ENCODE assay signal across 2 cellular contexts in the genomic region with DNA sequence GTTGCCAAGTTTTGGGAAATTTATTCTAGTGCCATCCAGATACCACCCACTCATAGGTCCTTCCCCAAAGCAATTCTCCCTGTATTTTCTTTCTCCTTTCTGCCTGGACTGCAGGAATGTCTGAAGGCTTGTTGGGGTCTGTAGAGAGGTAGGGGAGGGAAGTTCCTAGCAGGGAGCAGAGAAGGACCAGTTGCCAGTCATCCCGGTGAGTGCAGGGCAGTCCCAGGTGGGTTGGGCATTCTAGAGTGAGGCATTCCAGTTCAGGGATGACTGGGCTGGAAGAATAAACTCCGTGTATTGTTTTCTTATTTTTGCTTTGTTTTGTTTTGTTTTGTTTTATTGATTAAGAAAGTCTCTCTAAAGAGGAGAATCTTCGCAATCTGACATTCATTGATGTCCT.
TF ChIP-seq lines count a peak whose summit lies in the region.

No MANE protein-coding gene starts in this region.

TF ChIP-seq in GM23338, 12 proteins besides CTCF, POLR2A, EP300 and RAD21 (continued from another document and continues in another):
- TF ChIP-seq, protein P1, sequence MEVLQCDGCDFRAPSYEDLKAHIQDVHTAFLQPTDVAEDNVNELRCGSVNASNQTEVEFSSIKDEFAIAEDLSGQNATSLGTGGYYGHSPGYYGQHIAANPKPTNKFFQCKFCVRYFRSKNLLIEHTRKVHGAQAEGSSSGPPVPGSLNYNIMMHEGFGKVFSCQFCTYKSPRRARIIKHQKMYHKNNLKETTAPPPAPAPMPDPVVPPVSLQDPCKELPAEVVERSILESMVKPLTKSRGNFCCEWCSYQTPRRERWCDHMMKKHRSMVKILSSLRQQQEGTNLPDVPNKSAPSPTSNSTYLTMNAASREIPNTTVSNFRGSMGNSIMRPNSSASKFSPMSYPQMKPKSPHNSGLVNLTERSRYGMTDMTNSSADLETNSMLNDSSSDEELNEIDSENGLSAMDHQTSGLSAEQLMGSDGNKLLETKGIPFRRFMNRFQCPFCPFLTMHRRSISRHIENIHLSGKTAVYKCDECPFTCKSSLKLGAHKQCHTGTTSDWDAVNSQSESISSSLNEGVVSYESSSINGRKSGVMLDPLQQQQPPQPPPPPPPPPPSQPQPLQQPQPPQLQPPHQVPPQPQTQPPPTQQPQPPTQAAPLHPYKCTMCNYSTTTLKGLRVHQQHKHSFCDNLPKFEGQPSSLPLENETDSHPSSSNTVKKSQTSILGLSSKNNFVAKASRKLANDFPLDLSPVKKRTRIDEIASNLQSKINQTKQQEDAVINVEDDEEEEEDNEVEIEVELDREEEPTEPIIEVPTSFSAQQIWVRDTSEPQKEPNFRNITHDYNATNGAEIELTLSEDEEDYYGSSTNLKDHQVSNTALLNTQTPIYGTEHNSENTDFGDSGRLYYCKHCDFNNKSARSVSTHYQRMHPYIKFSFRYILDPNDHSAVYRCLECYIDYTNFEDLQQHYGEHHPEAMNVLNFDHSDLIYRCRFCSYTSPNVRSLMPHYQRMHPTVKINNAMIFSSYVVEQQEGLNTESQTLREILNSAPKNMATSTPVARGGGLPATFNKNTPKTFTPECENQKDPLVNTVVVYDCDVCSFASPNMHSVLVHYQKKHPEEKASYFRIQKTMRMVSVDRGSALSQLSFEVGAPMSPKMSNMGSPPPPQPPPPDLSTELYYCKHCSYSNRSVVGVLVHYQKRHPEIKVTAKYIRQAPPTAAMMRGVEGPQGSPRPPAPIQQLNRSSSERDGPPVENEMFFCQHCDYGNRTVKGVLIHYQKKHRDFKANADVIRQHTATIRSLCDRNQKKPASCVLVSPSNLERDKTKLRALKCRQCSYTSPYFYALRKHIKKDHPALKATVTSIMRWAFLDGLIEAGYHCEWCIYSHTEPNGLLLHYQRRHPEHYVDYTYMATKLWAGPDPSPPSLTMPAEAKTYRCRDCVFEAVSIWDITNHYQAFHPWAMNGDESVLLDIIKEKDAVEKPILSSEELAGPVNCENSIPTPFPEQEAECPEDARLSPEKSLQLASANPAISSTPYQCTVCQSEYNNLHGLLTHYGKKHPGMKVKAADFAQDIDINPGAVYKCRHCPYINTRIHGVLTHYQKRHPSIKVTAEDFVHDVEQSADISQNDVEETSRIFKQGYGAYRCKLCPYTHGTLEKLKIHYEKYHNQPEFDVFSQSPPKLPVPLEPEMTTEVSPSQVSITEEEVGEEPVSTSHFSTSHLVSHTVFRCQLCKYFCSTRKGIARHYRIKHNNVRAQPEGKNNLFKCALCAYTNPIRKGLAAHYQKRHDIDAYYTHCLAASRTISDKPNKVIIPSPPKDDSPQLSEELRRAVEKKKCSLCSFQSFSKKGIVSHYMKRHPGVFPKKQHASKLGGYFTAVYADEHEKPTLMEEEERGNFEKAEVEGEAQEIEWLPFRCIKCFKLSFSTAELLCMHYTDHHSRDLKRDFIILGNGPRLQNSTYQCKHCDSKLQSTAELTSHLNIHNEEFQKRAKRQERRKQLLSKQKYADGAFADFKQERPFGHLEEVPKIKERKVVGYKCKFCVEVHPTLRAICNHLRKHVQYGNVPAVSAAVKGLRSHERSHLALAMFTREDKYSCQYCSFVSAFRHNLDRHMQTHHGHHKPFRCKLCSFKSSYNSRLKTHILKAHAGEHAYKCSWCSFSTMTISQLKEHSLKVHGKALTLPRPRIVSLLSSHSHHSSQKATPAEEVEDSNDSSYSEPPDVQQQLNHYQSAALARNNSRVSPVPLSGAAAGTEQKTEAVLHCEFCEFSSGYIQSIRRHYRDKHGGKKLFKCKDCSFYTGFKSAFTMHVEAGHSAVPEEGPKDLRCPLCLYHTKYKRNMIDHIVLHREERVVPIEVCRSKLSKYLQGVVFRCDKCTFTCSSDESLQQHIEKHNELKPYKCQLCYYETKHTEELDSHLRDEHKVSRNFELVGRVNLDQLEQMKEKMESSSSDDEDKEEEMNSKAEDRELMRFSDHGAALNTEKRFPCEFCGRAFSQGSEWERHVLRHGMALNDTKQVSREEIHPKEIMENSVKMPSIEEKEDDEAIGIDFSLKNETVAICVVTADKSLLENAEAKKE (CRISPR knock-in tag; IDR thresholded peaks at IDR 0.05) = no peak
- TF ChIP-seq, protein P2, sequence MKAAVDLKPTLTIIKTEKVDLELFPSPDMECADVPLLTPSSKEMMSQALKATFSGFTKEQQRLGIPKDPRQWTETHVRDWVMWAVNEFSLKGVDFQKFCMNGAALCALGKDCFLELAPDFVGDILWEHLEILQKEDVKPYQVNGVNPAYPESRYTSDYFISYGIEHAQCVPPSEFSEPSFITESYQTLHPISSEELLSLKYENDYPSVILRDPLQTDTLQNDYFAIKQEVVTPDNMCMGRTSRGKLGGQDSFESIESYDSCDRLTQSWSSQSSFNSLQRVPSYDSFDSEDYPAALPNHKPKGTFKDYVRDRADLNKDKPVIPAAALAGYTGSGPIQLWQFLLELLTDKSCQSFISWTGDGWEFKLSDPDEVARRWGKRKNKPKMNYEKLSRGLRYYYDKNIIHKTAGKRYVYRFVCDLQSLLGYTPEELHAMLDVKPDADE (IDR thresholded peaks at IDR 0.05) = no peak
- no peak for TF ChIP-seq REST (IDR thresholded peaks at IDR 0.05; ENCODE audit: unreplicated experiment)
- no peak for TF ChIP-seq STAT1 (IDR thresholded peaks at IDR 0.05; ENCODE audit: unreplicated experiment)
- no peak for TF ChIP-seq JUNB (IDR thresholded peaks at IDR 0.05; ENCODE audit: unreplicated experiment)
- no peak for TF ChIP-seq EZH2 (IDR thresholded peaks at IDR 0.05; ENCODE audit: low read depth, unreplicated experiment)
- TF ChIP-seq POLR2AphosphoS5 (IDR thresholded peaks at IDR 0.05; ENCODE audit: low read depth) = no peak
- TF ChIP-seq EZH2phosphoT487 (IDR thresholded peaks at IDR 0.05; ENCODE audit: unreplicated experiment) = no peak
- TF ChIP-seq CREB1 (CRISPR knock-in tag; IDR thresholded peaks at IDR 0.05; ENCODE audit: low read depth) = no peak
- TF ChIP-seq NANOG (IDR thresholded peaks at IDR 0.05; ENCODE audit: borderline replicate concordance) = no peak

TF ChIP-seq in WTC11, 78 proteins besides CTCF, POLR2A, EP300 and RAD21 (continued from another document):
- no peak for TF ChIP-seq PREB (CRISPR knock-in tag; IDR thresholded peaks at IDR 0.05; ENCODE audit: borderline replicate concordance)
